ENCODE assay signal across 8 cellular contexts in genomic region chr3:49277357-49277723, GRCh38. TPM values are rescaled to one million over a fixed set of nuclear protein-coding genes. Genes with fewer than 3 reads are reported as not detected.
DNase-seq lines count a peak whose midpoint lies in the region; ATAC-seq and TF ChIP-seq lines count a peak whose summit lies in the region.

No MANE protein-coding gene starts in this region.

- no peak for DNase-seq in GM06990 (ENCODE audit: extremely low read depth, insufficient read length)
- no peak for DNase-seq in WTC11 (ENCODE audit: low spot score)
- DNase-seq in retinal pigment epithelial cell (ENCODE audit: low read depth) = no peak
- DNase-seq in NCI-H524 treated with DMSO at 0.1 percent for 48 hours (lab: John Stamatoyannopoulos, UW) = no peak
- DNase-seq in AML-193 (lab: John Stamatoyannopoulos, UW) = no peak

- no peaks in the 10 kb centered on the region for H3K27me3 Mint-ChIP-seq in WTC11 (ENCODE audit: low read depth)

- TF ChIP-seq CTCF in GM06990 (IDR thresholded peaks at IDR 0.05; ENCODE audit: insufficient read depth, low read length, poor library complexity, severe bottlenecking) (no peak), WTC11 (IDR thresholded peaks at IDR 0.05) (no peak), gastroesophageal sphincter (IDR thresholded peaks at IDR 0.05) (no peak), retinal pigment epithelial cell (conservative IDR thresholded peaks at IDR 0.05; ENCODE audit: low read depth, low read length) (no peak)

- no peak for TF ChIP-seq POLR2A in gastroesophageal sphincter (IDR thresholded peaks at IDR 0.05)

- H3K27ac Mint-ChIP-seq in WTC11 = peak overlapping the region; percentile 91

- CTCF ChIA-PET in WTC11 (lab: Charles Lee) = interaction anchor here (0.8 to 1.4 kb wide), 5 partner anchors 102 to 262 kb away, joined by 3 to 7 read pairs (median 4); partner anchors contain the start of gene KLHDC8B

- no peaks in the 10 kb centered on the region for H3K9me3 Mint-ChIP-seq in WTC11

- peak overlapping the region; percentile 75 for H3K4me3 Mint-ChIP-seq in WTC11

- peaks cover 6 to 48% (median 11%) of the 10 kb centered on the region in 3 donors for H3K4me1 ChIP-seq in gastroesophageal sphincter

- WGBS in gastroesophageal sphincter (ENCODE audit: low coverage in 1 of 2), 2 donors = 0 to 4% methylated on average over 8 to 9 of the region's 10 CpGs

- H3K36me3 ChIP-seq in GM06990 (ENCODE audit: control insufficient read depth, insufficient read depth, low read length) (peaks cover 12% of the 10 kb centered on the region), gastroesophageal sphincter (peaks cover 0 to 40% of the 10 kb centered on the region in 2 donors)

- no peak for TF ChIP-seq EP300 in gastroesophageal sphincter (IDR thresholded peaks at IDR 0.05)

- peaks cover 13% of the 10 kb centered on the region for H3K36me3 Mint-ChIP-seq in WTC11

- H3K27me3 ChIP-seq in GM06990 (replicated peaks; ENCODE audit: control insufficient read depth, insufficient read depth, low read length) (no peaks in the 10 kb centered on the region), gastroesophageal sphincter (no peaks in the 10 kb centered on the region)

- H3K27ac ChIP-seq in gastroesophageal sphincter = peak overlapping the region; percentile 91 to 97 (median 94)

- POLR2A ChIA-PET in WTC11 (lab: Charles Lee) = interaction anchor here (0.5 kb wide), 1 partner anchor 61 kb away, joined by 4 read pairs; no protein-coding TSS in a partner anchor

- no peak for ATAC-seq in WTC11
- ATAC-seq in gastroesophageal sphincter = peak; percentile 4
- ATAC-seq in GM18909 (IDR thresholded peaks at IDR 0.05; ENCODE audit: poor library complexity, unreplicated experiment) = no peak
- ATAC-seq in GM18502 (IDR thresholded peaks at IDR 0.05; ENCODE audit: poor library complexity, unreplicated experiment) = no peak

- H3K9me3 ChIP-seq in gastroesophageal sphincter = no peaks in the 10 kb centered on the region

- H3K4me3 ChIP-seq in GM06990 (replicated peaks; ENCODE audit: low read depth, low read length) = peak overlapping the region; percentile 61
- peak overlapping the region; percentile 49 to 61 for H3K4me3 ChIP-seq in gastroesophageal sphincter
- peak overlapping the region; percentile 45 for H3K4me3 ChIP-seq in retinal pigment epithelial cell (ENCODE audit: low read length)

- H3K4me1 Mint-ChIP-seq in WTC11 = peaks cover 12% of the 10 kb centered on the region

TF ChIP-seq in WTC11, 78 proteins besides CTCF, POLR2A, EP300 and RAD21:
- TF ChIP-seq ATF2 (CRISPR knock-in tag; IDR thresholded peaks at IDR 0.05; ENCODE audit: borderline replicate concordance, low read depth) (no peak), ZNF416 (CRISPR knock-in tag; IDR thresholded peaks at IDR 0.05) (no peak), JAZF1 (CRISPR knock-in tag; IDR thresholded peaks at IDR 0.05) (no peak), ATF6 (CRISPR knock-in tag; IDR thresholded peaks at IDR 0.05) (no peak), ZNF423 (CRISPR knock-in tag; IDR thresholded peaks at IDR 0.05) (no peak), ZNF121 (CRISPR knock-in tag; IDR thresholded peaks at IDR 0.05) (no peak), NFATC4 (CRISPR knock-in tag; IDR thresholded peaks at IDR 0.05) (no peak), ATF1 (CRISPR knock-in tag; IDR thresholded peaks at IDR 0.05) (no peak)

RNA-seq across cellular contexts. Expression of gene C3orf62, which starts 0.3 kb away (rescaled TPM):
- 2.1 to 2.5 TPM (median 2.4 TPM) in 3 replicates for total RNA-seq in WTC11 (2021)
- total RNA-seq in gastroesophageal sphincter = 10 to 100 TPM in 1 of 4 donors, 1 to 10 TPM in 3; 3.5 to 14.9 (median 4.2) TPM
